In the genomic region with DNA sequence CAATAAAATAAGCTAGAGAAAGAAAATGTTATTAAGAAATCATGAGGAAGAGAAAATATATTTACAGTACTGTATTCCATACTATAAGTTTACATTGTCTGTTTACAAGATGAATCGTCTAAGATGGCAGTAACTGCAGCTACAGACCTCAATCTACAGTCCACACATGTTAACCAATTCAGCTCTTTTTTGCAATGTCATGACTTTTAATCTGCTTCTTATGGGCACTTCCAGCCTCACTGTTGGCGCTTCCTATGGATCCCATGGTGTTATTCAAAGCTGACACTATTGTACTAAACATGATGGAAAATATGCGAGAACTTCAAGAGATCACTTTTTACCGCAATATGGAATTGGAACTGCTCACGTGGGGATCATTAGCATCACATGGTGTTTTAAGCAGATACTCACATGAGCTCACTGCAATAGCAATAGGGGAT, we compare ENCODE assay signal across 1 cellular context.
A peak's percentile ranks its signal among the peaks of the same experiment; 100 is the strongest.
TF ChIP-seq lines count a peak whose summit lies in the region.

No MANE protein-coding gene starts in this region.

TF ChIP-seq in K562, 482 proteins besides CTCF, POLR2A, EP300 and RAD21 (continued from another document):
- TF ChIP-seq, protein P1, sequence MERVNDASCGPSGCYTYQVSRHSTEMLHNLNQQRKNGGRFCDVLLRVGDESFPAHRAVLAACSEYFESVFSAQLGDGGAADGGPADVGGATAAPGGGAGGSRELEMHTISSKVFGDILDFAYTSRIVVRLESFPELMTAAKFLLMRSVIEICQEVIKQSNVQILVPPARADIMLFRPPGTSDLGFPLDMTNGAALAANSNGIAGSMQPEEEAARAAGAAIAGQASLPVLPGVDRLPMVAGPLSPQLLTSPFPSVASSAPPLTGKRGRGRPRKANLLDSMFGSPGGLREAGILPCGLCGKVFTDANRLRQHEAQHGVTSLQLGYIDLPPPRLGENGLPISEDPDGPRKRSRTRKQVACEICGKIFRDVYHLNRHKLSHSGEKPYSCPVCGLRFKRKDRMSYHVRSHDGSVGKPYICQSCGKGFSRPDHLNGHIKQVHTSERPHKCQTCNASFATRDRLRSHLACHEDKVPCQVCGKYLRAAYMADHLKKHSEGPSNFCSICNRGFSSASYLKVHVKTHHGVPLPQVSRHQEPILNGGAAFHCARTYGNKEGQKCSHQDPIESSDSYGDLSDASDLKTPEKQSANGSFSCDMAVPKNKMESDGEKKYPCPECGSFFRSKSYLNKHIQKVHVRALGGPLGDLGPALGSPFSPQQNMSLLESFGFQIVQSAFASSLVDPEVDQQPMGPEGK (CRISPR knock-in tag; IDR thresholded peaks at IDR 0.05; ENCODE audit: borderline replicate concordance), result no peak
- TF ChIP-seq ILK (tag; IDR thresholded peaks at IDR 0.05; ENCODE audit: borderline replicate concordance, low read depth) (no peak), CREM (IDR thresholded peaks at IDR 0.05; ENCODE audit: low read depth) (peak; percentile 36; the same call in 1 of the 2 replicates), ZFP36 (IDR thresholded peaks at IDR 0.05; ENCODE audit: low read depth, low read length, partially characterized antibody) (no peak), GATA2 (CRISPR knock-in tag; IDR thresholded peaks at IDR 0.05) (peak; percentile 45; the same call in 1 of the 2 replicates), DACH1 (IDR thresholded peaks at IDR 0.05; ENCODE audit: partially characterized antibody) (no peak), MTA1 (IDR thresholded peaks at IDR 0.05; ENCODE audit: borderline replicate concordance) (peak; percentile 42; the same call in 1 of the 2 replicates), GTF2A2 (tag; IDR thresholded peaks at IDR 0.05) (no peak), ZNF561 (CRISPR knock-in tag; conservative IDR thresholded peaks at IDR 0.05) (no peak), PHTF2 (CRISPR knock-in tag; IDR thresholded peaks at IDR 0.05) (no peak), BRD4 (IDR thresholded peaks at IDR 0.05) (no peak), ZNF408 (CRISPR knock-in tag; IDR thresholded peaks at IDR 0.05; ENCODE audit: low read depth) (no peak), COPS2 (conservative IDR thresholded peaks at IDR 0.05) (no peak), PHF8 (IDR thresholded peaks at IDR 0.05; ENCODE audit: borderline replicate concordance, low read length) (no peak), KHSRP (IDR thresholded peaks at IDR 0.05) (no peak), LCOR (CRISPR knock-in tag; IDR thresholded peaks at IDR 0.05) (no peak), ZBTB8A (IDR thresholded peaks at IDR 0.05; ENCODE audit: partially characterized antibody) (no peak)
- TF ChIP-seq, protein P2, sequence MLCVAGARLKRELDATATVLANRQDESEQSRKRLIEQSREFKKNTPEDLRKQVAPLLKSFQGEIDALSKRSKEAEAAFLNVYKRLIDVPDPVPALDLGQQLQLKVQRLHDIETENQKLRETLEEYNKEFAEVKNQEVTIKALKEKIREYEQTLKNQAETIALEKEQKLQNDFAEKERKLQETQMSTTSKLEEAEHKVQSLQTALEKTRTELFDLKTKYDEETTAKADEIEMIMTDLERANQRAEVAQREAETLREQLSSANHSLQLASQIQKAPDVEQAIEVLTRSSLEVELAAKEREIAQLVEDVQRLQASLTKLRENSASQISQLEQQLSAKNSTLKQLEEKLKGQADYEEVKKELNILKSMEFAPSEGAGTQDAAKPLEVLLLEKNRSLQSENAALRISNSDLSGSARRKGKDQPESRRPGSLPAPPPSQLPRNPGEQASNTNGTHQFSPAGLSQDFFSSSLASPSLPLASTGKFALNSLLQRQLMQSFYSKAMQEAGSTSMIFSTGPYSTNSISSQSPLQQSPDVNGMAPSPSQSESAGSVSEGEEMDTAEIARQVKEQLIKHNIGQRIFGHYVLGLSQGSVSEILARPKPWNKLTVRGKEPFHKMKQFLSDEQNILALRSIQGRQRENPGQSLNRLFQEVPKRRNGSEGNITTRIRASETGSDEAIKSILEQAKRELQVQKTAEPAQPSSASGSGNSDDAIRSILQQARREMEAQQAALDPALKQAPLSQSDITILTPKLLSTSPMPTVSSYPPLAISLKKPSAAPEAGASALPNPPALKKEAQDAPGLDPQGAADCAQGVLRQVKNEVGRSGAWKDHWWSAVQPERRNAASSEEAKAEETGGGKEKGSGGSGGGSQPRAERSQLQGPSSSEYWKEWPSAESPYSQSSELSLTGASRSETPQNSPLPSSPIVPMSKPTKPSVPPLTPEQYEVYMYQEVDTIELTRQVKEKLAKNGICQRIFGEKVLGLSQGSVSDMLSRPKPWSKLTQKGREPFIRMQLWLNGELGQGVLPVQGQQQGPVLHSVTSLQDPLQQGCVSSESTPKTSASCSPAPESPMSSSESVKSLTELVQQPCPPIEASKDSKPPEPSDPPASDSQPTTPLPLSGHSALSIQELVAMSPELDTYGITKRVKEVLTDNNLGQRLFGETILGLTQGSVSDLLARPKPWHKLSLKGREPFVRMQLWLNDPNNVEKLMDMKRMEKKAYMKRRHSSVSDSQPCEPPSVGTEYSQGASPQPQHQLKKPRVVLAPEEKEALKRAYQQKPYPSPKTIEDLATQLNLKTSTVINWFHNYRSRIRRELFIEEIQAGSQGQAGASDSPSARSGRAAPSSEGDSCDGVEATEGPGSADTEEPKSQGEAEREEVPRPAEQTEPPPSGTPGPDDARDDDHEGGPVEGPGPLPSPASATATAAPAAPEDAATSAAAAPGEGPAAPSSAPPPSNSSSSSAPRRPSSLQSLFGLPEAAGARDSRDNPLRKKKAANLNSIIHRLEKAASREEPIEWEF (CRISPR knock-in tag; IDR thresholded peaks at IDR 0.05), result peak; percentile 70; the same call in 1 of the 2 replicates
- TF ChIP-seq, protein P3, sequence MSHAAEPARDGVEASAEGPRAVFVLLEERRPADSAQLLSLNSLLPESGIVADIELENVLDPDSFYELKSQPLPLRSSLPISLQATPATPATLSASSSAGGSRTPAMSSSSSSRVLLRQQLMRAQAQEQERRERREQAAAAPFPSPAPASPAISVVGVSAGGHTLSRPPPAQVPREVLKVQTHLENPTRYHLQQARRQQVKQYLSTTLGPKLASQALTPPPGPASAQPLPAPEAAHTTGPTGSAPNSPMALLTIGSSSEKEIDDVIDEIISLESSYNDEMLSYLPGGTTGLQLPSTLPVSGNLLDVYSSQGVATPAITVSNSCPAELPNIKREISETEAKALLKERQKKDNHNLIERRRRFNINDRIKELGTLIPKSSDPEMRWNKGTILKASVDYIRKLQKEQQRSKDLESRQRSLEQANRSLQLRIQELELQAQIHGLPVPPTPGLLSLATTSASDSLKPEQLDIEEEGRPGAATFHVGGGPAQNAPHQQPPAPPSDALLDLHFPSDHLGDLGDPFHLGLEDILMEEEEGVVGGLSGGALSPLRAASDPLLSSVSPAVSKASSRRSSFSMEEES (CRISPR knock-in tag; IDR thresholded peaks at IDR 0.05), result no peak
- TF ChIP-seq, protein P4, sequence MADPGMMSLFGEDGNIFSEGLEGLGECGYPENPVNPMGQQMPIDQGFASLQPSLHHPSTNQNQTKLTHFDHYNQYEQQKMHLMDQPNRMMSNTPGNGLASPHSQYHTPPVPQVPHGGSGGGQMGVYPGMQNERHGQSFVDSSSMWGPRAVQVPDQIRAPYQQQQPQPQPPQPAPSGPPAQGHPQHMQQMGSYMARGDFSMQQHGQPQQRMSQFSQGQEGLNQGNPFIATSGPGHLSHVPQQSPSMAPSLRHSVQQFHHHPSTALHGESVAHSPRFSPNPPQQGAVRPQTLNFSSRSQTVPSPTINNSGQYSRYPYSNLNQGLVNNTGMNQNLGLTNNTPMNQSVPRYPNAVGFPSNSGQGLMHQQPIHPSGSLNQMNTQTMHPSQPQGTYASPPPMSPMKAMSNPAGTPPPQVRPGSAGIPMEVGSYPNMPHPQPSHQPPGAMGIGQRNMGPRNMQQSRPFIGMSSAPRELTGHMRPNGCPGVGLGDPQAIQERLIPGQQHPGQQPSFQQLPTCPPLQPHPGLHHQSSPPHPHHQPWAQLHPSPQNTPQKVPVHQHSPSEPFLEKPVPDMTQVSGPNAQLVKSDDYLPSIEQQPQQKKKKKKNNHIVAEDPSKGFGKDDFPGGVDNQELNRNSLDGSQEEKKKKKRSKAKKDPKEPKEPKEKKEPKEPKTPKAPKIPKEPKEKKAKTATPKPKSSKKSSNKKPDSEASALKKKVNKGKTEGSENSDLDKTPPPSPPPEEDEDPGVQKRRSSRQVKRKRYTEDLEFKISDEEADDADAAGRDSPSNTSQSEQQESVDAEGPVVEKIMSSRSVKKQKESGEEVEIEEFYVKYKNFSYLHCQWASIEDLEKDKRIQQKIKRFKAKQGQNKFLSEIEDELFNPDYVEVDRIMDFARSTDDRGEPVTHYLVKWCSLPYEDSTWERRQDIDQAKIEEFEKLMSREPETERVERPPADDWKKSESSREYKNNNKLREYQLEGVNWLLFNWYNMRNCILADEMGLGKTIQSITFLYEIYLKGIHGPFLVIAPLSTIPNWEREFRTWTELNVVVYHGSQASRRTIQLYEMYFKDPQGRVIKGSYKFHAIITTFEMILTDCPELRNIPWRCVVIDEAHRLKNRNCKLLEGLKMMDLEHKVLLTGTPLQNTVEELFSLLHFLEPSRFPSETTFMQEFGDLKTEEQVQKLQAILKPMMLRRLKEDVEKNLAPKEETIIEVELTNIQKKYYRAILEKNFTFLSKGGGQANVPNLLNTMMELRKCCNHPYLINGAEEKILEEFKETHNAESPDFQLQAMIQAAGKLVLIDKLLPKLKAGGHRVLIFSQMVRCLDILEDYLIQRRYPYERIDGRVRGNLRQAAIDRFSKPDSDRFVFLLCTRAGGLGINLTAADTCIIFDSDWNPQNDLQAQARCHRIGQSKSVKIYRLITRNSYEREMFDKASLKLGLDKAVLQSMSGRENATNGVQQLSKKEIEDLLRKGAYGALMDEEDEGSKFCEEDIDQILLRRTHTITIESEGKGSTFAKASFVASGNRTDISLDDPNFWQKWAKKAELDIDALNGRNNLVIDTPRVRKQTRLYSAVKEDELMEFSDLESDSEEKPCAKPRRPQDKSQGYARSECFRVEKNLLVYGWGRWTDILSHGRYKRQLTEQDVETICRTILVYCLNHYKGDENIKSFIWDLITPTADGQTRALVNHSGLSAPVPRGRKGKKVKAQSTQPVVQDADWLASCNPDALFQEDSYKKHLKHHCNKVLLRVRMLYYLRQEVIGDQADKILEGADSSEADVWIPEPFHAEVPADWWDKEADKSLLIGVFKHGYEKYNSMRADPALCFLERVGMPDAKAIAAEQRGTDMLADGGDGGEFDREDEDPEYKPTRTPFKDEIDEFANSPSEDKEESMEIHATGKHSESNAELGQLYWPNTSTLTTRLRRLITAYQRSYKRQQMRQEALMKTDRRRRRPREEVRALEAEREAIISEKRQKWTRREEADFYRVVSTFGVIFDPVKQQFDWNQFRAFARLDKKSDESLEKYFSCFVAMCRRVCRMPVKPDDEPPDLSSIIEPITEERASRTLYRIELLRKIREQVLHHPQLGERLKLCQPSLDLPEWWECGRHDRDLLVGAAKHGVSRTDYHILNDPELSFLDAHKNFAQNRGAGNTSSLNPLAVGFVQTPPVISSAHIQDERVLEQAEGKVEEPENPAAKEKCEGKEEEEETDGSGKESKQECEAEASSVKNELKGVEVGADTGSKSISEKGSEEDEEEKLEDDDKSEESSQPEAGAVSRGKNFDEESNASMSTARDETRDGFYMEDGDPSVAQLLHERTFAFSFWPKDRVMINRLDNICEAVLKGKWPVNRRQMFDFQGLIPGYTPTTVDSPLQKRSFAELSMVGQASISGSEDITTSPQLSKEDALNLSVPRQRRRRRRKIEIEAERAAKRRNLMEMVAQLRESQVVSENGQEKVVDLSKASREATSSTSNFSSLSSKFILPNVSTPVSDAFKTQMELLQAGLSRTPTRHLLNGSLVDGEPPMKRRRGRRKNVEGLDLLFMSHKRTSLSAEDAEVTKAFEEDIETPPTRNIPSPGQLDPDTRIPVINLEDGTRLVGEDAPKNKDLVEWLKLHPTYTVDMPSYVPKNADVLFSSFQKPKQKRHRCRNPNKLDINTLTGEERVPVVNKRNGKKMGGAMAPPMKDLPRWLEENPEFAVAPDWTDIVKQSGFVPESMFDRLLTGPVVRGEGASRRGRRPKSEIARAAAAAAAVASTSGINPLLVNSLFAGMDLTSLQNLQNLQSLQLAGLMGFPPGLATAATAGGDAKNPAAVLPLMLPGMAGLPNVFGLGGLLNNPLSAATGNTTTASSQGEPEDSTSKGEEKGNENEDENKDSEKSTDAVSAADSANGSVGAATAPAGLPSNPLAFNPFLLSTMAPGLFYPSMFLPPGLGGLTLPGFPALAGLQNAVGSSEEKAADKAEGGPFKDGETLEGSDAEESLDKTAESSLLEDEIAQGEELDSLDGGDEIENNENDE (IDR thresholded peaks at IDR 0.05; ENCODE audit: low read depth, low read length), result no peak
- TF ChIP-seq, protein P5, sequence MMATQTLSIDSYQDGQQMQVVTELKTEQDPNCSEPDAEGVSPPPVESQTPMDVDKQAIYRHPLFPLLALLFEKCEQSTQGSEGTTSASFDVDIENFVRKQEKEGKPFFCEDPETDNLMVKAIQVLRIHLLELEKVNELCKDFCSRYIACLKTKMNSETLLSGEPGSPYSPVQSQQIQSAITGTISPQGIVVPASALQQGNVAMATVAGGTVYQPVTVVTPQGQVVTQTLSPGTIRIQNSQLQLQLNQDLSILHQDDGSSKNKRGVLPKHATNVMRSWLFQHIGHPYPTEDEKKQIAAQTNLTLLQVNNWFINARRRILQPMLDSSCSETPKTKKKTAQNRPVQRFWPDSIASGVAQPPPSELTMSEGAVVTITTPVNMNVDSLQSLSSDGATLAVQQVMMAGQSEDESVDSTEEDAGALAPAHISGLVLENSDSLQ (IDR thresholded peaks at IDR 0.05), result peak; percentile 20; the same call in 1 of the 2 replicates
- TF ChIP-seq, protein P6, sequence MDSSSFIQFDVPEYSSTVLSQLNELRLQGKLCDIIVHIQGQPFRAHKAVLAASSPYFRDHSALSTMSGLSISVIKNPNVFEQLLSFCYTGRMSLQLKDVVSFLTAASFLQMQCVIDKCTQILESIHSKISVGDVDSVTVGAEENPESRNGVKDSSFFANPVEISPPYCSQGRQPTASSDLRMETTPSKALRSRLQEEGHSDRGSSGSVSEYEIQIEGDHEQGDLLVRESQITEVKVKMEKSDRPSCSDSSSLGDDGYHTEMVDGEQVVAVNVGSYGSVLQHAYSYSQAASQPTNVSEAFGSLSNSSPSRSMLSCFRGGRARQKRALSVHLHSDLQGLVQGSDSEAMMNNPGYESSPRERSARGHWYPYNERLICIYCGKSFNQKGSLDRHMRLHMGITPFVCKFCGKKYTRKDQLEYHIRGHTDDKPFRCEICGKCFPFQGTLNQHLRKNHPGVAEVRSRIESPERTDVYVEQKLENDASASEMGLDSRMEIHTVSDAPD (CRISPR knock-in tag; IDR thresholded peaks at IDR 0.05), result no peak
